In genomic region chr16:2148714-2149629, GRCh38 we compare ENCODE assay signal across 8 cellular contexts. TPM values are rescaled to one million over a fixed set of nuclear protein-coding genes. Genes with fewer than 3 reads are reported as not detected.
DNase-seq lines count a peak whose midpoint lies in the region; ATAC-seq, FAIRE-seq and TF ChIP-seq lines count a peak whose summit lies in the region.

No MANE protein-coding gene starts in this region.

- H3K4me3 Mint-ChIP-seq in CD14-positive monocyte (peak overlapping the region; percentile 43 to 70), HFFc6 (peak overlapping the region; percentile 72)
- H3K4me3 Mint-ChIP-seq in activated CD8-positive, alpha-beta memory T cell treated with anti-CD3 and anti-CD28 coated beads, Interleukin-2, amount 10 ng/mL, durations not matched to agents 7 days and 5 days, result peak overlapping the region; percentile 18

- TF ChIP-seq CTCF in CD14-positive monocyte (IDR thresholded peaks at IDR 0.05) (no peak), HFFc6 (IDR thresholded peaks at IDR 0.05) (peak; percentile 25; the same call in 1 of the 2 replicates)

- H3K9me3 ChIP-seq in iPS DF 6.9 (ENCODE audit: control insufficient read depth, insufficient read depth, low read length), result no peaks in the 10 kb centered on the region

- peak overlapping the region; percentile 47; the same call in 1 of the 2 replicates for H3K4me3 ChIP-seq in iPS DF 6.9 (ENCODE audit: low read length)

- peaks cover 17% of the 10 kb centered on the region for H3K4me1 ChIP-seq in iPS DF 6.9 (ENCODE audit: control insufficient read depth, insufficient read depth, low read length)

- H3K27me3 ChIP-seq in iPS DF 6.9 (ENCODE audit: control insufficient read depth, insufficient read depth, low read length), result no peaks in the 10 kb centered on the region

- FAIRE-seq in GM12892 (lab: Jason Lieb, UNC), result no peak

- no peak overlapping the region for H3K27ac Mint-ChIP-seq in CD14-positive monocyte
- peak overlapping the region; percentile 57 for H3K27ac Mint-ChIP-seq in HFFc6
- no peak overlapping the region for H3K27ac Mint-ChIP-seq in activated CD8-positive, alpha-beta memory T cell treated with anti-CD3 and anti-CD28 coated beads, Interleukin-2, amount 10 ng/mL, durations not matched to agents 7 days and 5 days

- H3K27ac ChIP-seq in iPS DF 6.9 (ENCODE audit: low read length), result no peak overlapping the region

- ATAC-seq in activated CD8-positive, alpha-beta memory T cell treated with anti-CD3 and anti-CD28 coated beads, Interleukin-2, amount 10 ng/mL, durations not matched to agents 7 days and 5 days, result peak; percentile 5
- peak; percentile 8 for ATAC-seq in stimulated activated naive CD8-positive, alpha-beta T cell treated with anti-CD3 and anti-CD28 coated beads, Interleukin-15, Interleukin-2, amounts not matched to agents 100 U/mL and 50 U/mL, for 24 hours

- H3K4me1 Mint-ChIP-seq in CD14-positive monocyte, result peaks cover 38% of the 10 kb centered on the region
- H3K4me1 Mint-ChIP-seq in HFFc6 (ENCODE audit: low read depth), result peaks cover 28% of the 10 kb centered on the region
- peaks cover 34% of the 10 kb centered on the region for H3K4me1 Mint-ChIP-seq in activated CD8-positive, alpha-beta memory T cell treated with anti-CD3 and anti-CD28 coated beads, Interleukin-2, amount 10 ng/mL, durations not matched to agents 7 days and 5 days

- intact Hi-C loops in CD14-positive monocyte (cut with micrococcal nuclease), result loop anchor here in 1 of 2 donors (5.0 kb wide), 1 partner anchor 122 kb away; the partner anchor contains the start of gene NHERF2

- CTCF ChIA-PET in activated CD8-positive, alpha-beta memory T cell treated with anti-CD3 and anti-CD28 coated beads, Interleukin-2, amount 10 ng/mL, durations not matched to agents 7 days and 5 days (lab: Charles Lee), result interaction anchor here (0.9 to 2.5 kb wide), 4 partner anchors 9 to 126 kb away, joined by 3 to 14 read pairs (median 4); no protein-coding TSS in a partner anchor

- WGBS in iPS DF 6.9 (ENCODE audit: insufficient coverage, insufficient read length), result no CpG with 5 or more reads among the region's 62 CpGs

- DNase-seq in CD14-positive monocyte (ENCODE audit: low spot score), result no peak
- no peak for DNase-seq in HFFc6
- DNase-seq in activated CD8-positive, alpha-beta memory T cell treated with anti-CD3 and anti-CD28 coated beads, Interleukin-2, amount 10 ng/mL, durations not matched to agents 7 days and 5 days, result peak; percentile 56
- no peak for DNase-seq in iPS DF 6.9 (ENCODE audit: low read depth, low spot score)
- peak; percentile 61 for DNase-seq in stimulated activated naive CD8-positive, alpha-beta T cell treated with anti-CD3 and anti-CD28 coated beads, Interleukin-15, Interleukin-2, amounts not matched to agents 100 U/mL and 50 U/mL, for 24 hours
- no peak for DNase-seq in NCI-H345 (lab: John Stamatoyannopoulos, UW)
- no peak for DNase-seq in GM12892 (ENCODE audit: insufficient read length)
- no peak for DNase-seq in NK-92 treated with Interleukin-12 subunit alpha and Interleukin-12 subunit beta, amount 100 ng/mL, for 24 hours (lab: John Stamatoyannopoulos, UW)

- peaks cover 20% of the 10 kb centered on the region for H3K36me3 ChIP-seq in iPS DF 6.9 (ENCODE audit: control insufficient read depth, insufficient read depth, low read length)

- no peak for TF ChIP-seq POLR2A in GM12892 (IDR thresholded peaks at IDR 0.05; ENCODE audit: low read depth, low read length)

- peaks cover 0 to 6% (median 0%) of the 10 kb centered on the region in 7 donors for H3K9me3 Mint-ChIP-seq in CD14-positive monocyte
- H3K9me3 Mint-ChIP-seq in HFFc6, result no peaks in the 10 kb centered on the region
- H3K9me3 Mint-ChIP-seq in activated CD8-positive, alpha-beta memory T cell treated with anti-CD3 and anti-CD28 coated beads, Interleukin-2, amount 10 ng/mL, durations not matched to agents 7 days and 5 days (ENCODE audit: low read depth), result no peaks in the 10 kb centered on the region

- H3K36me3 Mint-ChIP-seq in CD14-positive monocyte (peaks cover 10 to 18% of the 10 kb centered on the region in 2 donors), HFFc6 (ENCODE audit: low read depth) (peaks cover 17% of the 10 kb centered on the region)
- H3K36me3 Mint-ChIP-seq in activated CD8-positive, alpha-beta memory T cell treated with anti-CD3 and anti-CD28 coated beads, Interleukin-2, amount 10 ng/mL, durations not matched to agents 7 days and 5 days, result peaks cover 19% of the 10 kb centered on the region

- H3K27me3 Mint-ChIP-seq in CD14-positive monocyte (ENCODE audit: low read depth in 3 of 3), result peaks cover 15 to 38% (median 19%) of the 10 kb centered on the region in 3 donors
- H3K27me3 Mint-ChIP-seq in HFFc6 (ENCODE audit: insufficient read depth), result peaks cover 30% of the 10 kb centered on the region
- peaks cover 7% of the 10 kb centered on the region for H3K27me3 Mint-ChIP-seq in activated CD8-positive, alpha-beta memory T cell treated with anti-CD3 and anti-CD28 coated beads, Interleukin-2, amount 10 ng/mL, durations not matched to agents 7 days and 5 days

RNA-seq across cellular contexts. Expression of gene RAB26, which starts 0.5 kb away (rescaled TPM):
- polyA plus RNA-seq in CD14-positive monocyte, result not detected
- 1 to 10 TPM in 1 of 6 experiments, under 1 TPM in 5; 0.31 to 1.2 (median 0.65) TPM for total RNA-seq in HFFc6 (2021; fragmentation: NEBNext Ultra II Directional; extraction: Animal tissue kit (Norgen Biotek cat#: 25700))
- total RNA-seq in activated CD8-positive, alpha-beta memory T cell treated with anti-CD3 and anti-CD28 coated beads, Interleukin-2, amount 10 ng/mL, durations not matched to agents 7 days and 5 days, result under 1 TPM; 0.68 to 0.70 TPM
- 3.2 TPM for polyA plus RNA-seq in GM12892 (2012; ENCODE audit: missing spikeins)

RNA-seq across cellular contexts. Expression of gene TRAF7, which starts 6.6 kb away (rescaled TPM):
- 1 to 10 TPM; 5.9 to 6.7 TPM for polyA plus RNA-seq in CD14-positive monocyte
- total RNA-seq in HFFc6 (2021; fragmentation: NEBNext Ultra II Directional; extraction: Animal tissue kit (Norgen Biotek cat#: 25700)), result 10 to 100 TPM; 81.4 to 88.3 (median 85.3) TPM
- 10 to 100 TPM; 59.5 to 72.9 TPM for total RNA-seq in activated CD8-positive, alpha-beta memory T cell treated with anti-CD3 and anti-CD28 coated beads, Interleukin-2, amount 10 ng/mL, durations not matched to agents 7 days and 5 days
- 27.8 TPM for polyA plus RNA-seq in GM12892 (2012; ENCODE audit: missing spikeins)

RNA-seq across cellular contexts. Expression of gene PKD1, which starts 13.3 kb away (rescaled TPM):
- 1 to 10 TPM in 1 of 2 donors, under 1 TPM in 1; 0.22 to 1.6 TPM for polyA plus RNA-seq in CD14-positive monocyte
- 100 to 1,000 TPM in 1 of 6 experiments, 10 to 100 TPM in 5; 77.9 to 118 (median 82.5) TPM for total RNA-seq in HFFc6 (2021; fragmentation: NEBNext Ultra II Directional; extraction: Animal tissue kit (Norgen Biotek cat#: 25700))
- total RNA-seq in activated CD8-positive, alpha-beta memory T cell treated with anti-CD3 and anti-CD28 coated beads, Interleukin-2, amount 10 ng/mL, durations not matched to agents 7 days and 5 days, result 100 to 1,000 TPM in 1 of 2 experiments, 10 to 100 TPM in 1; 60.1 to 100 TPM
- 9.3 TPM for polyA plus RNA-seq in GM12892 (2012; ENCODE audit: missing spikeins)

RNA-seq across cellular contexts. Expression of gene CASKIN1, which starts 47.4 kb away (rescaled TPM):
- not detected for polyA plus RNA-seq in CD14-positive monocyte
- total RNA-seq in HFFc6 (2021; fragmentation: NEBNext Ultra II Directional; extraction: Animal tissue kit (Norgen Biotek cat#: 25700)), result under 1 TPM; 0.06 to 0.56 (median 0.11) TPM
- total RNA-seq in activated CD8-positive, alpha-beta memory T cell treated with anti-CD3 and anti-CD28 coated beads, Interleukin-2, amount 10 ng/mL, durations not matched to agents 7 days and 5 days, result under 1 TPM in 1 of 2 experiments, not detected in 1; 0.09 TPM
- 0.06 TPM for polyA plus RNA-seq in GM12892 (2012; ENCODE audit: missing spikeins)

RNA-seq across cellular contexts. Expression of gene MLST8, which starts 56.3 kb away (rescaled TPM):
- 10 to 100 TPM; 29.9 to 30.5 TPM for polyA plus RNA-seq in CD14-positive monocyte
- total RNA-seq in HFFc6 (2021; fragmentation: NEBNext Ultra II Directional; extraction: Animal tissue kit (Norgen Biotek cat#: 25700)), result 10 to 100 TPM; 32.7 to 39.4 (median 37.5) TPM
- 10 to 100 TPM; 38.9 to 45.7 TPM for total RNA-seq in activated CD8-positive, alpha-beta memory T cell treated with anti-CD3 and anti-CD28 coated beads, Interleukin-2, amount 10 ng/mL, durations not matched to agents 7 days and 5 days
- 28.7 TPM for polyA plus RNA-seq in GM12892 (2012; ENCODE audit: missing spikeins)

Comparison
In these comparisons a context has a peak if more than half of its experiments do, and no peak if none do; other contexts are left out.
1. DNase-seq: peak in activated CD8-positive, alpha-beta memory T cell treated with anti-CD3 and anti-CD28 coated beads, Interleukin-2, amount 10 ng/mL, durations not matched to agents 7 days and 5 days (single experiment) and stimulated activated naive CD8-positive, alpha-beta T cell treated with anti-CD3 and anti-CD28 coated beads, Interleukin-15, Interleukin-2, amounts not matched to agents 100 U/mL and 50 U/mL, for 24 hours (single experiment); none in CD14-positive monocyte (single experiment), HFFc6 (single experiment), iPS DF 6.9 (single experiment), NCI-H345 (single experiment), GM12892 (single experiment) and NK-92 treated with Interleukin-12 subunit alpha and Interleukin-12 subunit beta, amount 100 ng/mL, for 24 hours (single experiment).
2. H3K4me3 Mint-ChIP-seq: peak in every context shown above with its lines; median percentile 72 in HFFc6; 56 in CD14-positive monocyte; 18 in activated CD8-positive, alpha-beta memory T cell treated with anti-CD3 and anti-CD28 coated beads, Interleukin-2, amount 10 ng/mL, durations not matched to agents 7 days and 5 days.